23 cellular contexts compared by ENCODE assay signal in the genomic region with DNA sequence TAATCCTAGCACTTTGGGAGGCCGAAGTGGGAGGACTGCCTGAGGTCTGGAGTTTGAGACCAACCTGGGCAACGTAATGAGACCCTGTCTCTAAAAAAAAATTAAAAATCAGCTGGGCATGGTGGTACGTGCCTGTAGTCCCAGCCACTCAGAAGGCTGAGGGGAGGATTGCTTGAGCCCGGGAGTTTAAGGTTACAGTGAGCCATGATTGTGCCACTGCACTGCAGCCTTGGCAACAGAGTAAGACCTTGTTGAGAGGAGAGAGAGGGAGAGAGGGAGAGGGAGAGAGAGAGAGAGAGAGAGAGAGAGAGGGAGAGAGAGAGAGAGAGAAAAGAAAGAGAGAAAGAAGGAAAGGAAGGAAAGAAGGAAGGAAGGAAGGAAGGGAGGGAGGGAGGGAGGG.
A peak's percentile ranks its signal among the peaks of the same experiment; 100 is the strongest.
DNase-seq lines count a peak whose midpoint lies in the region; ATAC-seq and TF ChIP-seq lines count a peak whose summit lies in the region.
"Had no signal": no experiment of that assay in that cellular context is flagged by ENCODE, and none has a peak within 500 bp of the region (broad histone marks: within the 10 kb centered on the region; RNA-seq: fewer than 3 reads in every experiment).

No MANE protein-coding gene starts in this region.

- H3K4me3 Mint-ChIP-seq in dendritic cell treated with granulocyte-macrophage colony-stimulating factor and Interleukin-4, amounts not matched to agents 40 ng/mL and 50 ng/mL, for 4 days: no peak overlapping the region
- no peak overlapping the region for H3K4me3 Mint-ChIP-seq in nephron
- no peak overlapping the region for H3K4me3 Mint-ChIP-seq in natural killer cell treated with Interleukin-12 subunit alpha and Interleukin-12 subunit beta and Interleukin-15 and Interleukin-18, amount 100 ng/mL, for 72 hours
- H3K4me3 Mint-ChIP-seq: B cell; CD4-positive, alpha-beta T cell; CD8-positive, alpha-beta T cell had no signal

- CTCF ChIA-PET in HEK293 (lab: Yijun Ruan, JAX): interaction anchor here (0.6 to 0.8 kb wide), 2 partner anchors 8 to 461 kb away, joined by 3 read pairs; no protein-coding TSS in a partner anchor

- H3K4me3 ChIP-seq in HEK293 (ENCODE audit: low read depth, low read length): no peak overlapping the region
- H3K4me3 ChIP-seq: A549; BLaER1 treated with 17β-estradiol and CSF1 and Interleukin-3, amounts not matched to agents 10 nM and 100 nM; GM12878 had no signal

- peaks cover 12% of the 10 kb centered on the region for H3K36me3 Mint-ChIP-seq in dendritic cell treated with granulocyte-macrophage colony-stimulating factor and Interleukin-4, amounts not matched to agents 40 ng/mL and 50 ng/mL, for 4 days (ENCODE audit: low read depth)
- H3K36me3 Mint-ChIP-seq in nephron (ENCODE audit: low read depth): no peaks in the 10 kb centered on the region
- H3K36me3 Mint-ChIP-seq in natural killer cell treated with Interleukin-12 subunit alpha and Interleukin-12 subunit beta and Interleukin-15 and Interleukin-18, amount 100 ng/mL, for 72 hours: no peaks in the 10 kb centered on the region

- no peaks in the 10 kb centered on the region for H3K9me3 ChIP-seq in HEK293 (ENCODE audit: control insufficient read depth, insufficient read depth, low read depth, low read length)
- H3K9me3 ChIP-seq: A549, Caco-2 had no signal

- H3K27ac ChIP-seq in HEK293 (ENCODE audit: extremely low read depth, low read depth, low read length): no peak overlapping the region
- H3K27ac ChIP-seq: 22Rv1; A549; BLaER1 treated with 17β-estradiol and CSF1 and Interleukin-3, amounts not matched to agents 10 nM and 100 nM; C4-2B had no signal

- POLR2A ChIA-PET in HEK293 (lab: Yijun Ruan, JAX): interaction anchor here (0.8 kb wide), 1 partner anchor 405 kb away, joined by 3 read pairs; no protein-coding TSS in a partner anchor

- H3K4me1 Mint-ChIP-seq in dendritic cell treated with granulocyte-macrophage colony-stimulating factor and Interleukin-4, amounts not matched to agents 40 ng/mL and 50 ng/mL, for 4 days (ENCODE audit: low read depth): peaks cover 17% of the 10 kb centered on the region
- peaks cover 75% of the 10 kb centered on the region for H3K4me1 Mint-ChIP-seq in nephron
- H3K4me1 Mint-ChIP-seq in natural killer cell treated with Interleukin-12 subunit alpha and Interleukin-12 subunit beta and Interleukin-15 and Interleukin-18, amount 100 ng/mL, for 72 hours (ENCODE audit: low read depth in 2 of 2): peaks cover 15 to 24% of the 10 kb centered on the region in 2 donors

- H3K9me3 Mint-ChIP-seq in dendritic cell treated with granulocyte-macrophage colony-stimulating factor and Interleukin-4, amounts not matched to agents 40 ng/mL and 50 ng/mL, for 4 days: peaks cover 16% of the 10 kb centered on the region
- H3K9me3 Mint-ChIP-seq in nephron: peaks cover 3% of the 10 kb centered on the region
- no peaks in the 10 kb centered on the region for H3K9me3 Mint-ChIP-seq in natural killer cell treated with Interleukin-12 subunit alpha and Interleukin-12 subunit beta and Interleukin-15 and Interleukin-18, amount 100 ng/mL, for 72 hours
- H3K9me3 Mint-ChIP-seq: CD4-positive, alpha-beta T cell had no signal

- intact Hi-C loops in dendritic cell treated with granulocyte-macrophage colony-stimulating factor and Interleukin-4, amounts not matched to agents 40 ng/mL and 50 ng/mL, for 4 days (cut with micrococcal nuclease): no loop called here

- H3K4me1 ChIP-seq in HEK293 (ENCODE audit: control insufficient read depth, insufficient read depth, low read length): 0 out of 2 replicates have a peak, but pooled peaks cover 3% of the 10 kb centered on the region
- H3K4me1 ChIP-seq: A549 had no signal

- H3K27ac Mint-ChIP-seq in dendritic cell treated with granulocyte-macrophage colony-stimulating factor and Interleukin-4, amounts not matched to agents 40 ng/mL and 50 ng/mL, for 4 days: peak overlapping the region; percentile 35
- peak overlapping the region in 2 of 3 experiments; percentile 54 to 93 for H3K27ac Mint-ChIP-seq in nephron
- H3K27ac Mint-ChIP-seq in natural killer cell treated with Interleukin-12 subunit alpha and Interleukin-12 subunit beta and Interleukin-15 and Interleukin-18, amount 100 ng/mL, for 72 hours: no peak overlapping the region
- H3K27ac Mint-ChIP-seq: B cell; CD4-positive, alpha-beta T cell; CD8-positive, alpha-beta T cell had no signal

- no peak for DNase-seq in HPDE6-E6E7 (ENCODE audit: extremely low spot score)
- no peak for DNase-seq in natural killer cell treated with Interleukin-12 subunit alpha and Interleukin-12 subunit beta and Interleukin-15 and Interleukin-18, amount 100 ng/mL, for 72 hours (ENCODE audit: low spot score)
- DNase-seq: AML-193; Caco-2; Calu3; CD4-positive, alpha-beta T cell; CD8-positive, alpha-beta T cell; DMS153; DMS53; DMS79; DND-41; EL; GDM1 had no signal

- TF ChIP-seq CTCF in HEK293 (tag by site-specific recombination; IDR thresholded peaks at IDR 0.05): no peak
- no peak for TF ChIP-seq CTCF in nephron (IDR thresholded peaks at IDR 0.05; ENCODE audit: unreplicated experiment in 3 of 3)

- no peaks in the 10 kb centered on the region for H3K36me3 ChIP-seq in HEK293 (ENCODE audit: control insufficient read depth in 2 of 2, insufficient read depth in 1 of 2, low read length in 2 of 2)

- H3K27me3 Mint-ChIP-seq in dendritic cell treated with granulocyte-macrophage colony-stimulating factor and Interleukin-4, amounts not matched to agents 40 ng/mL and 50 ng/mL, for 4 days: no peaks in the 10 kb centered on the region
- no peaks in the 10 kb centered on the region for H3K27me3 Mint-ChIP-seq in nephron (ENCODE audit: low read depth)
- no peaks in the 10 kb centered on the region for H3K27me3 Mint-ChIP-seq in natural killer cell treated with Interleukin-12 subunit alpha and Interleukin-12 subunit beta and Interleukin-15 and Interleukin-18, amount 100 ng/mL, for 72 hours
- H3K27me3 Mint-ChIP-seq: B cell; CD4-positive, alpha-beta T cell had no signal

- no peak for ATAC-seq in natural killer cell treated with Interleukin-12 subunit alpha and Interleukin-12 subunit beta and Interleukin-15 and Interleukin-18, amount 100 ng/mL, for 72 hours
- no peak for ATAC-seq in GM21576 (IDR thresholded peaks at IDR 0.05; ENCODE audit: unreplicated experiment)
- ATAC-seq: A549; CD8-positive, alpha-beta T cell; GM12878 had no signal

TF ChIP-seq in HEK293, 187 proteins besides CTCF, POLR2A, EP300 and RAD21:
- no peak for TF ChIP-seq ZFHX2 (tag by site-specific recombination; conservative IDR thresholded peaks at IDR 0.05)
- peak; percentile 82; the same call in 1 of the 2 replicates for TF ChIP-seq ZNF596 (tag by site-specific recombination; IDR thresholded peaks at IDR 0.05)
- TF ChIP-seq, protein P1, sequence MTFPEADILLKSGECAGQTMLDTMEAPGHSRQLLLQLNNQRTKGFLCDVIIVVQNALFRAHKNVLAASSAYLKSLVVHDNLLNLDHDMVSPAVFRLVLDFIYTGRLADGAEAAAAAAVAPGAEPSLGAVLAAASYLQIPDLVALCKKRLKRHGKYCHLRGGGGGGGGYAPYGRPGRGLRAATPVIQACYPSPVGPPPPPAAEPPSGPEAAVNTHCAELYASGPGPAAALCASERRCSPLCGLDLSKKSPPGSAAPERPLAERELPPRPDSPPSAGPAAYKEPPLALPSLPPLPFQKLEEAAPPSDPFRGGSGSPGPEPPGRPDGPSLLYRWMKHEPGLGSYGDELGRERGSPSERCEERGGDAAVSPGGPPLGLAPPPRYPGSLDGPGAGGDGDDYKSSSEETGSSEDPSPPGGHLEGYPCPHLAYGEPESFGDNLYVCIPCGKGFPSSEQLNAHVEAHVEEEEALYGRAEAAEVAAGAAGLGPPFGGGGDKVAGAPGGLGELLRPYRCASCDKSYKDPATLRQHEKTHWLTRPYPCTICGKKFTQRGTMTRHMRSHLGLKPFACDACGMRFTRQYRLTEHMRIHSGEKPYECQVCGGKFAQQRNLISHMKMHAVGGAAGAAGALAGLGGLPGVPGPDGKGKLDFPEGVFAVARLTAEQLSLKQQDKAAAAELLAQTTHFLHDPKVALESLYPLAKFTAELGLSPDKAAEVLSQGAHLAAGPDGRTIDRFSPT (tag by site-specific recombination; IDR thresholded peaks at IDR 0.05): no peak
TF ChIP-seq in HEK293: peak in this region for 1.

Comparison
In these comparisons a context has a peak if more than half of its experiments do, and no peak if none do; other contexts are left out.
1. H3K27ac Mint-ChIP-seq: peak in dendritic cell treated with granulocyte-macrophage colony-stimulating factor and Interleukin-4, amounts not matched to agents 40 ng/mL and 50 ng/mL, for 4 days (single experiment) and nephron (2 of 3); none in natural killer cell treated with Interleukin-12 subunit alpha and Interleukin-12 subunit beta and Interleukin-15 and Interleukin-18, amount 100 ng/mL, for 72 hours (0 of 2).